In the genomic region with DNA sequence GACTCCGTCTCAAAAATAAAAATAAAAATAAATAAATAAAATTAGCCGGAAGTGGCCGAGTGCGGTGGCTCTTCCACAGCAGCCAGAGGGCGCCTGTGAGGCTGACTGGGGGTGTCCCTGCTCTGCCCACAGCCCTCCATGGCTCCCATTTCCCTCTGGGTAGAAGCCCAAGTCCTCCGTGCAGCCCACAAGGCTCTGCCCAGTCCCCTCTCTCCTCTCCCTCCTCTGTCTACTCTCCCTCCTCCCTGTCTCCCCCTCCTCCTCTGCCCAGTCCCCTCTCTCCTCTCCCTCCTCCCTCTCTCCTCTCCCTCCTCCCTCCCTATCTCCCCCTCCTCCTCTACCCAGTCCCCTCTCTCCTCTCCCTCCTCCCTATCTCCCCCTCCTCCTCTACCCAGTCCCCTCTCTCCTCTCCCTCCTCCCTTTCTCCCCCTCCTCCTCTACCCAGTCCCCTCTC, we compare ENCODE assay signal across 8 cellular contexts. TPM values are rescaled to one million over a fixed set of nuclear protein-coding genes. Genes with fewer than 3 reads are reported as not detected.
DNase-seq lines count a peak whose midpoint lies in the region; ATAC-seq and TF ChIP-seq lines count a peak whose summit lies in the region.

No MANE protein-coding gene starts in this region.

- no peaks in the 10 kb centered on the region for H3K9me1 ChIP-seq in IMR-90 (ENCODE audit: insufficient read depth, low read length)

- in situ Hi-C loops in IMR-90 (cut with MboI; ENCODE audit: low sequenced_read_pairs) = no loop called here

- no peaks in the 10 kb centered on the region for H4K20me1 ChIP-seq in IMR-90 (ENCODE audit: insufficient read depth, low read length)

- WGBS in IMR-90 (ENCODE audit: extremely low coverage in 2 of 2, insufficient read length in 1 of 2), 2 experiments = 59% methylated on average over 2 of the region's 6 CpGs; no CpG with 5 or more reads in 1 of the 2 experiments
- WGBS in prostate gland = 19% methylated on average over 6 of the region's 6 CpGs

- no peak overlapping the region for H3K18ac ChIP-seq in IMR-90 (ENCODE audit: low read depth, low read length)

- H3K4me1 ChIP-seq in IMR-90 (ENCODE audit: control insufficient read depth, insufficient read depth, low read length) = no peaks in the 10 kb centered on the region; the same call in 1 of the 2 replicates
- no peaks in the 10 kb centered on the region for H3K4me1 ChIP-seq in prostate gland (replicated peaks)

- H3K4ac ChIP-seq in IMR-90 (ENCODE audit: low read depth, low read length) = no peak overlapping the region

- H2BK5ac ChIP-seq in IMR-90 (ENCODE audit: low read depth, low read length, poor library complexity, severe bottlenecking) = no peak overlapping the region

- ATAC-seq in IMR-90 (ENCODE audit: low read depth) (no peak), activated B cell treated with CpG ODN at 0.5 μM for 24 hours (ENCODE audit: low read depth) (peak; percentile 60), GM18505 (IDR thresholded peaks at IDR 0.05; ENCODE audit: unreplicated experiment) (no peak)

- H3K9ac ChIP-seq in IMR-90 (ENCODE audit: low read depth, low read length) = no peak overlapping the region

- H3K9me3 ChIP-seq in IMR-90 (ENCODE audit: control insufficient read depth, insufficient read depth, low read length) = no peaks in the 10 kb centered on the region
- no peaks in the 10 kb centered on the region for H3K9me3 ChIP-seq in prostate gland

- intact Hi-C loops in Calu3 (cut with micrococcal nuclease; ENCODE audit: unreplicated experiment) = loop anchor here (5.0 kb wide), 1 partner anchor 151 kb away; no protein-coding TSS in a partner anchor
- intact Hi-C loops in IMR-90 (cut with micrococcal nuclease) = loop anchor here (2.0 to 5.0 kb wide), 2 partner anchors 27 to 86 kb away; partner anchors contain the start of gene CFD
- intact Hi-C loops in activated B cell treated with CpG ODN at 0.5 μM for 24 hours (cut with micrococcal nuclease) = no loop called here
- intact Hi-C loops in prostate gland (cut with DNase I) = loop anchor here (2.0 to 10.0 kb wide), 2 partner anchors 149 to 213 kb away; partner anchors contain the start of gene WDR18

- peaks cover 4% of the 10 kb centered on the region for H3K36me3 Mint-ChIP-seq in Calu3 (ENCODE audit: insufficient read depth, unreplicated experiment)
- no peaks in the 10 kb centered on the region for H3K36me3 Mint-ChIP-seq in activated B cell treated with CpG ODN at 0.5 μM for 24 hours (ENCODE audit: low read depth)

- no peak overlapping the region; the same call in 1 of the 2 replicates for H2AK5ac ChIP-seq in IMR-90 (ENCODE audit: low read depth, low read length)

- H3K27me3 Mint-ChIP-seq in Calu3 (ENCODE audit: unreplicated experiment) = no peaks in the 10 kb centered on the region
- H3K27me3 Mint-ChIP-seq in activated B cell treated with CpG ODN at 0.5 μM for 24 hours = peaks cover 11% of the 10 kb centered on the region

- CTCF ChIA-PET in Calu3 (lab: Charles Lee) = no interaction called here
- CTCF ChIA-PET in IMR-90 (lab: Yijun Ruan, JAX) = interaction anchor here (1.1 to 1.4 kb wide), 2 partner anchors 31 to 145 kb away, joined by 4 read pairs; no protein-coding TSS in a partner anchor
- CTCF ChIA-PET in activated B cell treated with CpG ODN at 0.5 μM for 24 hours (lab: Charles Lee) = no interaction called here

- no peak overlapping the region for H4K8ac ChIP-seq in IMR-90 (ENCODE audit: low read depth in 2 of 2, low read length in 2 of 2)

- no peak overlapping the region for H2AK9ac ChIP-seq in IMR-90 (replicated peaks; ENCODE audit: low read depth, low read length, poor library complexity)

- H3K9me3 Mint-ChIP-seq in Calu3 (ENCODE audit: low read depth, unreplicated experiment) (no peaks in the 10 kb centered on the region), activated B cell treated with CpG ODN at 0.5 μM for 24 hours (no peaks in the 10 kb centered on the region)

- no peak overlapping the region for H3K27ac Mint-ChIP-seq in Calu3 (ENCODE audit: unreplicated experiment)
- H3K27ac Mint-ChIP-seq in activated B cell treated with CpG ODN at 0.5 μM for 24 hours = no peak overlapping the region

- H3K4me3 ChIP-seq in IMR-90 (ENCODE audit: insufficient read depth, low read depth, low read length) (no peak overlapping the region), fibroblast of pulmonary artery (replicated peaks; ENCODE audit: low read depth, low read length) (no peak overlapping the region), prostate gland (no peak overlapping the region)

- no peak overlapping the region for H3K4me3 Mint-ChIP-seq in Calu3 (ENCODE audit: low read depth, unreplicated experiment)
- H3K4me3 Mint-ChIP-seq in activated B cell treated with CpG ODN at 0.5 μM for 24 hours = no peak overlapping the region

- no peak overlapping the region for H4K5ac ChIP-seq in IMR-90 (ENCODE audit: low read depth, low read length)

- H3K27me3 ChIP-seq in IMR-90 (ENCODE audit: control insufficient read depth, insufficient read depth, low read length) = no peaks in the 10 kb centered on the region
- no peaks in the 10 kb centered on the region for H3K27me3 ChIP-seq in prostate gland (replicated peaks; ENCODE audit: insufficient read depth)

- H3K56ac ChIP-seq in IMR-90 (ENCODE audit: extremely low read depth, insufficient read depth, low read length) = no peak overlapping the region

- no peak overlapping the region for H2AFZ ChIP-seq in IMR-90 (replicated peaks; ENCODE audit: low read length, poor library complexity)

- no peak overlapping the region for H2BK15ac ChIP-seq in IMR-90 (ENCODE audit: low read depth, low read length)

- H3K23ac ChIP-seq in IMR-90 (ENCODE audit: low read depth, low read length) = no peak overlapping the region

- H3K27ac ChIP-seq in IMR-90 (ENCODE audit: insufficient read depth, low read length) (no peak overlapping the region), prostate gland (no peak overlapping the region)

- H3K4me2 ChIP-seq in IMR-90 (ENCODE audit: low read depth, low read length) = no peak overlapping the region

- no peaks in the 10 kb centered on the region for H3K79me1 ChIP-seq in IMR-90 (ENCODE audit: low read depth in 1 of 2, low read length in 2 of 2)

- H4K91ac ChIP-seq in IMR-90 (ENCODE audit: insufficient read depth, low read depth, low read length) = no peak overlapping the region

- no TSS peak for BruUV-seq in Calu3 (replicated peaks; lab: Mats Ljungman, UMichigan)
- no TSS peak for BruUV-seq in IMR-90 (replicated peaks; lab: Mats Ljungman, UMichigan)

- peak; percentile 47 for TF ChIP-seq RAD21 in IMR-90 (IDR thresholded peaks at IDR 0.05; ENCODE audit: low read length)

- H3K36me3 ChIP-seq in IMR-90 (ENCODE audit: control insufficient read depth, insufficient read depth, low read length) (no peaks in the 10 kb centered on the region), prostate gland (no peaks in the 10 kb centered on the region)

- dilution Hi-C loops in IMR-90 (cut with HindIII; ENCODE audit: low sequenced_read_pairs, unreplicated experiment) = no loop called here

- TF ChIP-seq POLR2A in IMR-90 (IDR thresholded peaks at IDR 0.05; ENCODE audit: low read depth, low read length) = no peak
- no peak for TF ChIP-seq POLR2A in prostate gland (IDR thresholded peaks at IDR 0.05)
- TF ChIP-seq POLR2A in GM18505 (IDR thresholded peaks at IDR 0.05; ENCODE audit: borderline replicate concordance, extremely low read depth, insufficient read depth, insufficient read length) = no peak

- no peaks in the 10 kb centered on the region for H3K4me1 Mint-ChIP-seq in Calu3 (ENCODE audit: low read depth, unreplicated experiment)
- peaks cover 3% of the 10 kb centered on the region for H3K4me1 Mint-ChIP-seq in activated B cell treated with CpG ODN at 0.5 μM for 24 hours

- POLR2A ChIA-PET in IMR-90 (lab: Charles Lee; ENCODE audit: unreplicated experiment) (no interaction called here), activated B cell treated with CpG ODN at 0.5 μM for 24 hours (lab: Charles Lee) (no interaction called here)

- H3K14ac ChIP-seq in IMR-90 (replicated peaks; ENCODE audit: low read depth, low read length) = no peak overlapping the region

- H2BK20ac ChIP-seq in IMR-90 (ENCODE audit: low read depth, low read length) = no peak overlapping the region

- DNase-seq in Calu3 (peak; percentile 46), IMR-90 (peak; percentile 43), activated B cell treated with CpG ODN at 0.5 μM for 24 hours (no peak), fibroblast of pulmonary artery (ENCODE audit: low read depth) (peak; percentile 68), NCI-H510A (lab: John Stamatoyannopoulos, UW) (no peak), prostate gland (ENCODE audit: low spot score) (no peak)
- DNase-seq in stimulated activated CD8-positive, alpha-beta memory T cell treated with anti-CD3 and anti-CD28 coated beads, Interleukin-2, amount 100 ng/mL, for 48 hours (ENCODE audit: low read depth in 2 of 2) = peak; percentile 11 to 14

- no peak overlapping the region for H2BK120ac ChIP-seq in IMR-90 (ENCODE audit: low read depth, low read length)

- TF ChIP-seq CTCF in Calu3 (IDR thresholded peaks at IDR 0.05; ENCODE audit: unreplicated experiment) = no peak
- peak; percentile 57 for TF ChIP-seq CTCF in IMR-90 (conservative IDR thresholded peaks at IDR 0.05; ENCODE audit: low read depth, low read length)
- TF ChIP-seq CTCF in activated B cell treated with CpG ODN at 0.5 μM for 24 hours (IDR thresholded peaks at IDR 0.05) = no peak
- TF ChIP-seq CTCF in fibroblast of pulmonary artery (IDR thresholded peaks at IDR 0.05; ENCODE audit: low read length, missing control alignments) = peak; percentile 61
- TF ChIP-seq CTCF in prostate gland (IDR thresholded peaks at IDR 0.05) = peak in 1 of 4 experiments; percentile 28

RNA-seq across cellular contexts. Expression of gene MISP, which starts 20.4 kb away (rescaled TPM):
- total RNA-seq in Calu3 (2022) = 73.9 and 90.5 TPM in 2 replicates
- total RNA-seq in IMR-90 (2012; rRNA removed) = not detected in 2 replicates
- polyA plus RNA-seq in IMR-90 (2012; rRNA removed) = 0.03 TPM in 1 of 2 replicates, not detected in the other
- polyA plus RNA-seq in IMR-90 (2012; cell fraction: cytosol; rRNA removed) = 0.02 TPM in 1 of 2 replicates, not detected in the other
- 0.11 and 0.13 TPM in 2 replicates for polyA plus RNA-seq in IMR-90 (2012; cell fraction: nucleus; rRNA removed; ENCODE audit: low replicate concordance)
- total RNA-seq in activated B cell treated with CpG ODN at 0.5 μM for 24 hours = not detected in 2 replicates
- 1 to 10 TPM; 7.3 to 9.3 TPM for total RNA-seq in prostate gland

RNA-seq across cellular contexts. Expression of gene PTBP1, which starts 25.9 kb away (rescaled TPM):
- 380 and 409 TPM in 2 replicates for total RNA-seq in Calu3 (2022)
- total RNA-seq in IMR-90 (2012; rRNA removed) = 95.5 and 146 TPM in 2 replicates
- 269 and 483 TPM in 2 replicates for polyA plus RNA-seq in IMR-90 (2012; rRNA removed)
- 96.3 and 257 TPM in 2 replicates for polyA plus RNA-seq in IMR-90 (2012; cell fraction: cytosol; rRNA removed)
- polyA plus RNA-seq in IMR-90 (2012; cell fraction: nucleus; rRNA removed; ENCODE audit: low replicate concordance) = 324 and 629 TPM in 2 replicates
- total RNA-seq in activated B cell treated with CpG ODN at 0.5 μM for 24 hours = 404 and 417 TPM in 2 replicates
- total RNA-seq in prostate gland = 100 to 1,000 TPM; 153 to 222 TPM

RNA-seq across cellular contexts. Expression of gene PLPPR3, which starts 50.4 kb away (rescaled TPM):
- total RNA-seq in Calu3 (2022) (0.27 TPM in 1 of 2 replicates, not detected in the other), IMR-90 (2012; rRNA removed) (0.36 and 0.56 TPM in 2 replicates), activated B cell treated with CpG ODN at 0.5 μM for 24 hours (not detected in 2 replicates), prostate gland (10 to 100 TPM in 1 of 2 donors, under 1 TPM in 1; 0.27 to 20.3 TPM)
- polyA plus RNA-seq in IMR-90 (2012; rRNA removed) = 1.2 and 2.0 TPM in 2 replicates
- 1.0 and 4.3 TPM in 2 replicates for polyA plus RNA-seq in IMR-90 (2012; cell fraction: cytosol; rRNA removed)
- 1.4 and 3.6 TPM in 2 replicates for polyA plus RNA-seq in IMR-90 (2012; cell fraction: nucleus; rRNA removed; ENCODE audit: low replicate concordance)

RNA-seq across cellular contexts. Expression of gene AZU1, which starts 56.3 kb away (rescaled TPM):
- total RNA-seq in Calu3 (2022) = not detected in 2 replicates
- total RNA-seq in IMR-90 (2012; rRNA removed) = not detected in 2 replicates
- 0.12 TPM in 1 of 2 replicates, not detected in the other for polyA plus RNA-seq in IMR-90 (2012; rRNA removed)
- 0.04 TPM in 1 of 2 replicates, not detected in the other for polyA plus RNA-seq in IMR-90 (2012; cell fraction: cytosol; rRNA removed)
- polyA plus RNA-seq in IMR-90 (2012; cell fraction: nucleus; rRNA removed; ENCODE audit: low replicate concordance) = 2.3 and 4.0 TPM in 2 replicates
- total RNA-seq in activated B cell treated with CpG ODN at 0.5 μM for 24 hours = 0.20 and 1.3 TPM in 2 replicates
- total RNA-seq in prostate gland = 1 to 10 TPM in 1 of 2 donors, not detected in 1; 6.9 TPM

Comparison
In these comparisons a context has a peak if more than half of its experiments do, and no peak if none do; other contexts are left out.
1. DNase-seq: peak in Calu3 (single experiment), IMR-90 (single experiment), fibroblast of pulmonary artery (single experiment) and stimulated activated CD8-positive, alpha-beta memory T cell treated with anti-CD3 and anti-CD28 coated beads, Interleukin-2, amount 100 ng/mL, for 48 hours (2 of 2); none in activated B cell treated with CpG ODN at 0.5 μM for 24 hours (single experiment), NCI-H510A (single experiment) and prostate gland (single experiment).
2. CTCF ChIP-seq: peak in IMR-90 (single experiment) and fibroblast of pulmonary artery (single experiment); none in Calu3 (single experiment) and activated B cell treated with CpG ODN at 0.5 μM for 24 hours (single experiment).